ENCODE assay signal across 14 cellular contexts in genomic region chr1:199510314-199510713, GRCh38.
A peak's percentile ranks its signal among the peaks of the same experiment; 100 is the strongest.
DNase-seq lines count a peak whose midpoint lies in the region; ATAC-seq, FAIRE-seq and TF ChIP-seq lines count a peak whose summit lies in the region.
"Had no signal": no experiment of that assay in that cellular context is flagged by ENCODE, and none has a peak within 500 bp of the region (broad histone marks: within the 10 kb centered on the region; RNA-seq: fewer than 3 reads in every experiment).

No MANE protein-coding gene starts in this region.

- H3K4me2 ChIP-seq in smooth muscle cell: no peak overlapping the region

- ATAC-seq in GM19467 (IDR thresholded peaks at IDR 0.05; ENCODE audit: unreplicated experiment) (peak; percentile 85), HG02973 (IDR thresholded peaks at IDR 0.05; ENCODE audit: unreplicated experiment) (peak; percentile 89)

- H3K27ac Mint-ChIP-seq in endodermal cell: no peak overlapping the region

- H3K36me3 ChIP-seq in smooth muscle cell (ENCODE audit: low read depth) (no peaks in the 10 kb centered on the region), endodermal cell (ENCODE audit: control insufficient read depth, insufficient read depth, low read length) (no peaks in the 10 kb centered on the region)
- H3K36me3 ChIP-seq: esophagus muscularis mucosa, suprapubic skin had no signal

- H3K27me3 ChIP-seq in smooth muscle cell (ENCODE audit: low read depth) (peaks cover 71% of the 10 kb centered on the region), endodermal cell (ENCODE audit: control insufficient read depth, insufficient read depth, low read length, poor library complexity, severe bottlenecking) (no peaks in the 10 kb centered on the region)
- H3K27me3 ChIP-seq: esophagus muscularis mucosa, suprapubic skin had no signal

- H3K9me3 ChIP-seq in smooth muscle cell (replicated peaks; ENCODE audit: low read depth) (no peaks in the 10 kb centered on the region), endodermal cell (ENCODE audit: control insufficient read depth, low read length) (no peaks in the 10 kb centered on the region)
- H3K9me3 ChIP-seq: esophagus muscularis mucosa, suprapubic skin had no signal

- no peak overlapping the region for H3K4me3 ChIP-seq in smooth muscle cell
- no peak overlapping the region for H3K4me3 ChIP-seq in endodermal cell (ENCODE audit: low read length)
- H3K4me3 ChIP-seq: esophagus muscularis mucosa, suprapubic skin had no signal

- H3K27ac ChIP-seq in smooth muscle cell (ENCODE audit: low read depth) (no peak overlapping the region), endodermal cell (ENCODE audit: low read depth, low read length) (no peak overlapping the region)
- H3K27ac ChIP-seq: esophagus muscularis mucosa, suprapubic skin had no signal

- H3F3A ChIP-seq in smooth muscle cell (ENCODE audit: low read depth): no peaks in the 10 kb centered on the region

- TF ChIP-seq CTCF in smooth muscle cell (IDR thresholded peaks at IDR 0.05; ENCODE audit: borderline replicate concordance, insufficient read depth, poor library complexity, severe bottlenecking): no peak
- TF ChIP-seq CTCF in endodermal cell (conservative IDR thresholded peaks at IDR 0.05): no peak

- H4K20me1 ChIP-seq in smooth muscle cell (ENCODE audit: low read depth): no peaks in the 10 kb centered on the region

- no peak for DNase-seq in GM12891 (ENCODE audit: insufficient read length, low spot score)
- DNase-seq in NAMALWA (ENCODE audit: low spot score): peak; percentile 9
- DNase-seq in NCI-H1694 (lab: John Stamatoyannopoulos, UW): no peak
- DNase-seq in smooth muscle cell (lab: John Stamatoyannopoulos, UW; ENCODE audit: unreplicated experiment): no peak
- DNase-seq in cerebellum (ENCODE audit: low spot score): no peak
- no peak for DNase-seq in endodermal cell
- DNase-seq: activated CD4-positive, alpha-beta T cell treated with anti-CD3 and anti-CD28 coated beads for 4 hours; activated naive CD4-positive, alpha-beta T cell treated with Interleukin-2 at 50 U/mL for 16 hours; cerebellar nuclear complex; DMS79 had no signal

- peak; percentile 87 for FAIRE-seq in GM12891 (lab: Jason Lieb, UNC)

- H3K79me2 ChIP-seq in smooth muscle cell (ENCODE audit: low read depth): no peaks in the 10 kb centered on the region

- H3K36me3 Mint-ChIP-seq in endodermal cell (ENCODE audit: low read depth): no peaks in the 10 kb centered on the region

- H3K4me1 ChIP-seq in smooth muscle cell (ENCODE audit: low read depth) (peaks cover 12% of the 10 kb centered on the region), endodermal cell (ENCODE audit: control insufficient read depth, insufficient read depth, low read length) (no peaks in the 10 kb centered on the region)
- H3K4me1 ChIP-seq: esophagus muscularis mucosa, suprapubic skin had no signal

- H3K4me1 Mint-ChIP-seq in endodermal cell: peaks cover 4% of the 10 kb centered on the region

- H3K9me3 Mint-ChIP-seq in endodermal cell: no peaks in the 10 kb centered on the region

- TF ChIP-seq POLR2A in GM12891 (IDR thresholded peaks at IDR 0.05; ENCODE audit: low read depth, low read length): no peak

- H3K4me3 Mint-ChIP-seq in endodermal cell: no peak overlapping the region

- 81% methylated on average over 5 of the region's 5 CpGs for WGBS in smooth muscle cell (ENCODE audit: low lambda C conversion rate)
- WGBS in endodermal cell (ENCODE audit: insufficient coverage in 1 of 2, insufficient read length in 1 of 2), 2 experiments: 85 to 95% methylated on average over 2 to 5 of the region's 5 CpGs

- H3K9ac ChIP-seq in smooth muscle cell (ENCODE audit: low read depth) (no peak overlapping the region), endodermal cell (ENCODE audit: extremely low read depth, low read length, poor library complexity, severe bottlenecking) (no peak overlapping the region)

- H2AFZ ChIP-seq in smooth muscle cell (ENCODE audit: low read depth): no peak overlapping the region

- no peaks in the 10 kb centered on the region for H3K27me3 Mint-ChIP-seq in endodermal cell (ENCODE audit: insufficient read depth)

TF ChIP-seq in GM12891, 5 proteins besides CTCF, POLR2A, EP300 and RAD21:
- TF ChIP-seq SPI1 (IDR thresholded peaks at IDR 0.05; ENCODE audit: low read depth, low read length): no peak
- TF ChIP-seq POU2F2 (IDR thresholded peaks at IDR 0.05; ENCODE audit: low read depth, low read length): peak; percentile 83
